Comparison of ENCODE assay signal across 10 cellular contexts in the genomic region with DNA sequence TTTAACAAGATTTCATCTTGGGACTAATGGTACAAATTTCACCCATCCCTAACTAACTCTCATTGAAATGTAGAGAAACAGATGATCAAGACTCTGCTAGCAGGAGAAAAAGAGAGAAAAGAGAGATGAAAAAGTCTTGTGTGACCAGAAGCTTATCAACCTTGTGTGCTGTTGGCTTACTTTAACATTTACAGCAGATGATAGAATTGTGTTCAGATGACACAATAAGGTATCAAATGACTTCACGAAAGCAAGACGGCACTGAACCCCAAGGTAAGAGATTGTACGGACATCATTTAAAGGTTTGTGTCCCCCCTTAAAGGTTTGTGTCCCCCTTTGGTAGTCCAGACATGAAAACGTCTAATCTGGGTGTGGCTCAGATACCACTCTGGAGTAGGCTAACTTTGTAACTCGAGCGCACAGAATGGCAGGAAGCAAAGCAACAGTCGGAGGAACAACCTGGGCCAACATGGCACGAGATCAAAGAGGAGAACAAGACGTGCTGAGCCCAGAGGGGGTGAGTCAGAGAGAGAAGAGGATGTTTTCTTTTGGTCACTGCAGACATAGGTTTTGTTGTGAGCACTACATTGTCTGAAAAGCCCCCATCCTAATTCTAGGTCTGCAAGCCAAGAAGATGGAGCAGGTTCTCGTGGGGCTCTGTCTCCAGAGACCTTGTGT. TPM values are rescaled to one million over a fixed set of nuclear protein-coding genes. Genes with fewer than 3 reads are reported as not detected.
DNase-seq lines count a peak whose midpoint lies in the region; ATAC-seq and TF ChIP-seq lines count a peak whose summit lies in the region.
"Had no signal": no experiment of that assay in that cellular context is flagged by ENCODE, and none has a peak within 500 bp of the region (broad histone marks: within the 10 kb centered on the region; RNA-seq: fewer than 3 reads in every experiment).

No MANE protein-coding gene starts in this region.

- CTCF ChIA-PET in activated CD8-positive, alpha-beta memory T cell treated with anti-CD3 and anti-CD28 coated beads, Interleukin-2, amount 10 ng/mL, durations not matched to agents 7 days and 5 days (lab: Charles Lee): interaction anchor here (0.9 kb wide), 1 partner anchor 46 kb away, joined by 3 read pairs; the partner anchor contains the start of gene NOM1

- H3K27me3 ChIP-seq in stomach: peaks cover 0 to 14% (median 0%) of the 10 kb centered on the region in 3 donors

- peak overlapping the region in 3 of 5 donors; percentile 14 to 44 (median 38) for H3K27ac ChIP-seq in stomach

- no peaks in the 10 kb centered on the region for H3K36me3 ChIP-seq in stomach

- no peaks in the 10 kb centered on the region for H3K9me3 Mint-ChIP-seq in activated CD8-positive, alpha-beta memory T cell treated with anti-CD3 and anti-CD28 coated beads, Interleukin-2, amount 10 ng/mL, durations not matched to agents 7 days and 5 days (ENCODE audit: low read depth)
- H3K9me3 Mint-ChIP-seq: activated B cell treated with CpG ODN at 0.5 μM for 24 hours had no signal

- intact Hi-C loops in stomach (cut with DNase I; ENCODE audit: low total_unique reads): no loop called here

- 21 to 40% (median 23%) methylated on average over 10 of the region's 10 CpGs for WGBS in stomach, 5 donors

- no peaks in the 10 kb centered on the region for H3K9me3 ChIP-seq in stomach

- peaks cover 0 to 11% (median 2%) of the 10 kb centered on the region in 4 donors for H3K4me1 ChIP-seq in stomach

- peak; percentile 64 for ATAC-seq in activated CD8-positive, alpha-beta memory T cell treated with anti-CD3 and anti-CD28 coated beads, Interleukin-2, amount 10 ng/mL, durations not matched to agents 7 days and 5 days
- no peak for ATAC-seq in HG03025 (IDR thresholded peaks at IDR 0.05; ENCODE audit: low FRiP score, unreplicated experiment)

- H3K27ac Mint-ChIP-seq in activated CD8-positive, alpha-beta memory T cell treated with anti-CD3 and anti-CD28 coated beads, Interleukin-2, amount 10 ng/mL, durations not matched to agents 7 days and 5 days: no peak overlapping the region
- H3K27ac Mint-ChIP-seq: activated B cell treated with CpG ODN at 0.5 μM for 24 hours had no signal

- no peak overlapping the region for H3K4me3 Mint-ChIP-seq in activated CD8-positive, alpha-beta memory T cell treated with anti-CD3 and anti-CD28 coated beads, Interleukin-2, amount 10 ng/mL, durations not matched to agents 7 days and 5 days
- H3K4me3 Mint-ChIP-seq: activated B cell treated with CpG ODN at 0.5 μM for 24 hours had no signal

- TF ChIP-seq CTCF in fibroblast of pulmonary artery (IDR thresholded peaks at IDR 0.05; ENCODE audit: low read length, missing control alignments): no peak
- no peak for TF ChIP-seq CTCF in stomach (IDR thresholded peaks at IDR 0.05)

- H3K36me3 Mint-ChIP-seq in activated CD8-positive, alpha-beta memory T cell treated with anti-CD3 and anti-CD28 coated beads, Interleukin-2, amount 10 ng/mL, durations not matched to agents 7 days and 5 days: no peaks in the 10 kb centered on the region

- H3K4me3 ChIP-seq in fibroblast of pulmonary artery (replicated peaks; ENCODE audit: low read depth, low read length) (no peak overlapping the region), stomach (no peak overlapping the region)

- peaks cover 5% of the 10 kb centered on the region for H3K4me1 Mint-ChIP-seq in activated CD8-positive, alpha-beta memory T cell treated with anti-CD3 and anti-CD28 coated beads, Interleukin-2, amount 10 ng/mL, durations not matched to agents 7 days and 5 days
- H3K4me1 Mint-ChIP-seq: activated B cell treated with CpG ODN at 0.5 μM for 24 hours had no signal

- TF ChIP-seq POLR2A in stomach (IDR thresholded peaks at IDR 0.05): no peak

- no peak for DNase-seq in activated CD8-positive, alpha-beta memory T cell treated with anti-CD3 and anti-CD28 coated beads, Interleukin-2, amount 10 ng/mL, durations not matched to agents 7 days and 5 days
- no peak for DNase-seq in activated CD8-positive, alpha-beta memory T cell treated with anti-CD3 and anti-CD28 coated beads, Interleukin-2, amount 50 U/mL, for 48 hours
- peak; percentile 30 for DNase-seq in activated CD4-positive, alpha-beta T cell treated with anti-CD3 and anti-CD28 coated beads, Interleukin-2, amount 50 U/mL, for 1 hour
- DNase-seq in fibroblast of pulmonary artery (ENCODE audit: low read depth): peak; percentile 69
- DNase-seq in stomach: peak; percentile 73
- no peak for DNase-seq in superior temporal gyrus (ENCODE audit: extremely low spot score)
- DNase-seq in NCI-H1048 (lab: John Stamatoyannopoulos, UW): no peak
- DNase-seq: activated B cell treated with CpG ODN at 0.5 μM for 24 hours, NCI-H187 treated with DMSO at 0.1 percent for 48 hours had no signal

- peaks cover 21% of the 10 kb centered on the region for H3K27me3 Mint-ChIP-seq in activated CD8-positive, alpha-beta memory T cell treated with anti-CD3 and anti-CD28 coated beads, Interleukin-2, amount 10 ng/mL, durations not matched to agents 7 days and 5 days

- TF ChIP-seq EP300 in stomach (IDR thresholded peaks at IDR 0.05): no peak

RNA-seq across cellular contexts. Expression of gene LMBR1, which starts 10.4 kb away (rescaled TPM):
- 10 to 100 TPM; 64.0 to 69.8 TPM for total RNA-seq in activated CD8-positive, alpha-beta memory T cell treated with anti-CD3 and anti-CD28 coated beads, Interleukin-2, amount 10 ng/mL, durations not matched to agents 7 days and 5 days
- total RNA-seq in stomach: 100 to 1,000 TPM in 4 of 5 donors, 10 to 100 TPM in 1; 62.5 to 187 (median 138) TPM
- 1 to 10 TPM; 7.5 to 9.0 (median 8.3) TPM for polyA plus RNA-seq in stomach

RNA-seq across cellular contexts. Expression of gene NOM1, which starts 46.1 kb away (rescaled TPM):
- 10 to 100 TPM; 31.9 to 35.0 TPM for total RNA-seq in activated CD8-positive, alpha-beta memory T cell treated with anti-CD3 and anti-CD28 coated beads, Interleukin-2, amount 10 ng/mL, durations not matched to agents 7 days and 5 days
- total RNA-seq in stomach: 100 to 1,000 TPM in 1 of 5 donors, 10 to 100 TPM in 3, under 1 TPM in 1; 0.58 to 117 (median 36.7) TPM
- polyA plus RNA-seq in stomach: 10 to 100 TPM in 1 of 3 donors, 1 to 10 TPM in 2; 4.2 to 12.2 (median 5.8) TPM

Comparison
In these comparisons a context has a peak if more than half of its experiments do, and no peak if none do; other contexts are left out.
1. DNase-seq: peak in activated CD4-positive, alpha-beta T cell treated with anti-CD3 and anti-CD28 coated beads, Interleukin-2, amount 50 U/mL, for 1 hour (single experiment), fibroblast of pulmonary artery (single experiment) and stomach (single experiment); none in activated CD8-positive, alpha-beta memory T cell treated with anti-CD3 and anti-CD28 coated beads, Interleukin-2, amount 10 ng/mL, durations not matched to agents 7 days and 5 days (single experiment), activated CD8-positive, alpha-beta memory T cell treated with anti-CD3 and anti-CD28 coated beads, Interleukin-2, amount 50 U/mL, for 48 hours (single experiment), superior temporal gyrus (single experiment) and NCI-H1048 (single experiment).